15 cellular contexts compared by ENCODE assay signal in genomic region chr13:35723820-35724219, GRCh38.
DNase-seq lines count a peak whose midpoint lies in the region; ATAC-seq, FAIRE-seq and TF ChIP-seq lines count a peak whose summit lies in the region.
"Had no signal": no experiment of that assay in that cellular context is flagged by ENCODE, and none has a peak within 500 bp of the region (broad histone marks: within the 10 kb centered on the region; RNA-seq: fewer than 3 reads in every experiment).

No MANE protein-coding gene starts in this region.

- no peak overlapping the region for H4K91ac ChIP-seq in IMR-90 (ENCODE audit: insufficient read depth, low read depth, low read length)

- H3K36me3 ChIP-seq in IMR-90 (ENCODE audit: control insufficient read depth, insufficient read depth, low read length) (no peaks in the 10 kb centered on the region), adrenal gland (replicated peaks in 1 of 2) (no peaks in the 10 kb centered on the region), stomach (no peaks in the 10 kb centered on the region)
- H3K36me3 ChIP-seq: HAP-1, prostate gland had no signal

- H3K27ac ChIP-seq in IMR-90 (ENCODE audit: insufficient read depth, low read length) (no peak overlapping the region), adrenal gland (peak overlapping the region in 1 of 5 donors; percentile 39), stomach (peak overlapping the region in 4 of 5 donors; percentile 6 to 79 (median 66))
- H3K27ac ChIP-seq: prostate gland had no signal

- ATAC-seq in IMR-90 (ENCODE audit: low read depth) (0 out of 2 replicates have a peak, but pooled peaks have one; percentile 5), left cardiac atrium (peak; percentile 70 to 73)
- ATAC-seq: activated T-cell treated with anti-CD3 and anti-CD28 coated beads, Interleukin-2, amount 50 U/mL, for 4 hours; stimulated activated naive CD8-positive, alpha-beta T cell treated with anti-CD3 and anti-CD28 coated beads, Interleukin-15, amount 100 ng/mL, for 72 hours had no signal

- H4K5ac ChIP-seq in IMR-90 (ENCODE audit: low read depth, low read length), result no peak overlapping the region

- H3K4ac ChIP-seq in IMR-90 (ENCODE audit: low read depth, low read length), result no peak overlapping the region; the same call in 1 of the 2 replicates

- FAIRE-seq in RCC 7860 (lab: Jason Lieb, UNC), result no peak
- FAIRE-seq: HTR-8/SVneo had no signal

- H3K9me3 ChIP-seq in IMR-90 (ENCODE audit: control insufficient read depth, insufficient read depth, low read length), result no peaks in the 10 kb centered on the region
- no peaks in the 10 kb centered on the region for H3K9me3 ChIP-seq in adrenal gland (replicated peaks in 1 of 3)
- no peaks in the 10 kb centered on the region for H3K9me3 ChIP-seq in stomach
- H3K9me3 ChIP-seq: HAP-1, prostate gland had no signal

- no peak for TF ChIP-seq EP300 in stomach (IDR thresholded peaks at IDR 0.05)

- WGBS in IMR-90 (ENCODE audit: extremely low coverage in 2 of 2, insufficient read length in 1 of 2), 2 experiments, result no CpG with 5 or more reads among the region's 5 CpGs
- WGBS in adrenal gland, 4 donors, result 12 to 29% (median 17%) methylated on average over 5 of the region's 5 CpGs
- 23 to 28% (median 26%) methylated on average over 5 of the region's 5 CpGs for WGBS in stomach, 5 donors

- peaks cover 8% of the 10 kb centered on the region for H3K4me1 ChIP-seq in IMR-90 (ENCODE audit: control insufficient read depth, insufficient read depth, low read length)
- peaks cover 4 to 24% of the 10 kb centered on the region in 2 donors for H3K4me1 ChIP-seq in adrenal gland (replicated peaks in 1 of 2)
- peaks cover 13 to 51% (median 34%) of the 10 kb centered on the region in 4 donors for H3K4me1 ChIP-seq in stomach
- H3K4me1 ChIP-seq: HAP-1, prostate gland had no signal

- CTCF ChIA-PET in IMR-90 (lab: Yijun Ruan, JAX), result interaction anchor here (0.5 to 3.3 kb wide), 3 partner anchors 65 to 93 kb away, joined by 5 to 25 read pairs (median 11); no protein-coding TSS in a partner anchor

- 0 out of 2 replicates have a peak overlapping the region, but pooled peaks have one; percentile 25 for H3K14ac ChIP-seq in IMR-90 (replicated peaks; ENCODE audit: low read depth, low read length)

- no peak overlapping the region for H4K8ac ChIP-seq in IMR-90 (ENCODE audit: low read depth in 2 of 2, low read length in 2 of 2)

- POLR2A ChIA-PET in IMR-90 (lab: Charles Lee; ENCODE audit: unreplicated experiment), result no interaction called here

- H3K4me2 ChIP-seq in IMR-90 (ENCODE audit: low read depth, low read length), result no peak overlapping the region

- no peaks in the 10 kb centered on the region for H3K79me1 ChIP-seq in IMR-90 (ENCODE audit: low read depth in 1 of 2, low read length in 2 of 2)

- no peak overlapping the region for H2AK5ac ChIP-seq in IMR-90 (ENCODE audit: low read depth, low read length)

- no peaks in the 10 kb centered on the region for H4K20me1 ChIP-seq in IMR-90 (ENCODE audit: insufficient read depth, low read length)

- in situ Hi-C loops in IMR-90 (cut with MboI; ENCODE audit: low sequenced_read_pairs), result loop anchor here (10.0 kb wide), 1 partner anchor 231 kb away; no protein-coding TSS in a partner anchor

- 0 out of 2 replicates have a peak overlapping the region, but pooled peaks have one; percentile 38 for H2BK20ac ChIP-seq in IMR-90 (ENCODE audit: low read depth, low read length)

- dilution Hi-C loops in IMR-90 (cut with HindIII; ENCODE audit: low sequenced_read_pairs, unreplicated experiment), result no loop called here

- no peak overlapping the region for H3K23ac ChIP-seq in IMR-90 (ENCODE audit: low read depth, low read length)

- no peak overlapping the region for H3K18ac ChIP-seq in IMR-90 (ENCODE audit: low read depth, low read length)

- no peak overlapping the region for H2BK5ac ChIP-seq in IMR-90 (ENCODE audit: low read depth, low read length, poor library complexity, severe bottlenecking)

- no peaks in the 10 kb centered on the region; the same call in 1 of the 2 replicates for H3K9me1 ChIP-seq in IMR-90 (ENCODE audit: insufficient read depth, low read length)

- H2AFZ ChIP-seq in IMR-90 (replicated peaks; ENCODE audit: low read length, poor library complexity), result no peak overlapping the region

- 0 out of 3 replicates have a peak overlapping the region, but pooled peaks have one; percentile 26 for H2BK15ac ChIP-seq in IMR-90 (ENCODE audit: low read depth, low read length)

- TF ChIP-seq CTCF in IMR-90 (conservative IDR thresholded peaks at IDR 0.05; ENCODE audit: low read depth, low read length), result no peak
- TF ChIP-seq CTCF in adrenal gland (IDR thresholded peaks at IDR 0.05), result no peak
- no peak for TF ChIP-seq CTCF in stomach (IDR thresholded peaks at IDR 0.05)

- no peak overlapping the region for H3K56ac ChIP-seq in IMR-90 (ENCODE audit: extremely low read depth, insufficient read depth, low read length)

- no TSS peak for BruUV-seq in IMR-90 (replicated peaks; lab: Mats Ljungman, UMichigan)

- DNase-seq in IMR-90 (peak; percentile 34), adrenal gland (peak in 6 of 7 donors; percentile 56 to 64 (median 58)), left cardiac atrium (peak; percentile 58), stomach (no peak), RCC 7860 (ENCODE audit: low spot score) (no peak), NCI-H1417 (lab: John Stamatoyannopoulos, UW) (no peak)
- no peak for DNase-seq in stimulated activated CD4-positive, alpha-beta T cell treated with anti-CD3 and anti-CD28 coated beads, Interleukin-1b, Interleukin-23, amount 100 ng/mL, for 48 hours
- DNase-seq in stimulated activated CD4-positive, alpha-beta T cell treated with anti-CD3 and anti-CD28 coated beads, Interleukin-2, amount 100 ng/mL, for 24 hours, result no peak
- DNase-seq: activated T-cell treated with anti-CD3 and anti-CD28 coated beads, Interleukin-2, amount 50 U/mL, for 4 hours; NCI-H1436; NCI-H524; stimulated activated naive CD8-positive, alpha-beta T cell treated with anti-CD3 and anti-CD28 coated beads, Interleukin-15, amount 100 ng/mL, for 72 hours had no signal

- no peak overlapping the region for H3K4me3 ChIP-seq in IMR-90 (ENCODE audit: insufficient read depth, low read depth, low read length)
- H3K4me3 ChIP-seq in adrenal gland, result no peak overlapping the region
- H3K4me3 ChIP-seq in stomach, result no peak overlapping the region
- H3K4me3 ChIP-seq: HAP-1, prostate gland had no signal

- intact Hi-C loops in IMR-90 (cut with micrococcal nuclease) (loop anchor here (1.0 to 10.0 kb wide), 3 partner anchors 65 to 517 kb away; partner anchors contain the start of gene MAB21L1), adrenal gland (cut with DNase I) (no loop called here), left cardiac atrium (cut with DNase I) (loop anchor here in 1 of 2 donors (5.0 kb wide), 1 partner anchor 233 kb away; no protein-coding TSS in a partner anchor), stomach (cut with DNase I; ENCODE audit: low total_unique reads) (no loop called here)

- no peak for TF ChIP-seq POLR2A in IMR-90 (IDR thresholded peaks at IDR 0.05; ENCODE audit: low read depth, low read length)
- TF ChIP-seq POLR2A in adrenal gland (IDR thresholded peaks at IDR 0.05), result no peak
- no peak for TF ChIP-seq POLR2A in stomach (IDR thresholded peaks at IDR 0.05)

- no peak overlapping the region for H3K9ac ChIP-seq in IMR-90 (ENCODE audit: low read depth, low read length)

- H2AK9ac ChIP-seq in IMR-90 (replicated peaks; ENCODE audit: low read depth, low read length, poor library complexity), result no peak overlapping the region

- H3K27me3 ChIP-seq in IMR-90 (ENCODE audit: control insufficient read depth, insufficient read depth, low read length) (no peaks in the 10 kb centered on the region), adrenal gland (no peaks in the 10 kb centered on the region), stomach (no peaks in the 10 kb centered on the region)

- peak overlapping the region; percentile 14 for H2BK120ac ChIP-seq in IMR-90 (ENCODE audit: low read depth, low read length)

- TF ChIP-seq RAD21 in IMR-90 (IDR thresholded peaks at IDR 0.05; ENCODE audit: low read length), result no peak

TF ChIP-seq in IMR-90, 13 proteins besides CTCF, POLR2A, EP300 and RAD21:
- TF ChIP-seq CEBPB (IDR thresholded peaks at IDR 0.05; ENCODE audit: low read depth, low read length) (peak; percentile 35; the same call in 1 of the 2 replicates), MXI1 (IDR thresholded peaks at IDR 0.05; ENCODE audit: borderline replicate concordance, low read depth, low read length) (no peak)

Comparison
In these comparisons a context has a peak if more than half of its experiments do, and no peak if none do; other contexts are left out.
1. DNase-seq: peak in IMR-90 (single experiment), adrenal gland (6 of 7) and left cardiac atrium (single experiment); none in stomach (single experiment), stimulated activated CD4-positive, alpha-beta T cell treated with anti-CD3 and anti-CD28 coated beads, Interleukin-1b, Interleukin-23, amount 100 ng/mL, for 48 hours (single experiment), RCC 7860 (single experiment), NCI-H1417 (0 of 3) and stimulated activated CD4-positive, alpha-beta T cell treated with anti-CD3 and anti-CD28 coated beads, Interleukin-2, amount 100 ng/mL, for 24 hours (0 of 2).